ENCODE assay signal across 8 cellular contexts in the genomic region with DNA sequence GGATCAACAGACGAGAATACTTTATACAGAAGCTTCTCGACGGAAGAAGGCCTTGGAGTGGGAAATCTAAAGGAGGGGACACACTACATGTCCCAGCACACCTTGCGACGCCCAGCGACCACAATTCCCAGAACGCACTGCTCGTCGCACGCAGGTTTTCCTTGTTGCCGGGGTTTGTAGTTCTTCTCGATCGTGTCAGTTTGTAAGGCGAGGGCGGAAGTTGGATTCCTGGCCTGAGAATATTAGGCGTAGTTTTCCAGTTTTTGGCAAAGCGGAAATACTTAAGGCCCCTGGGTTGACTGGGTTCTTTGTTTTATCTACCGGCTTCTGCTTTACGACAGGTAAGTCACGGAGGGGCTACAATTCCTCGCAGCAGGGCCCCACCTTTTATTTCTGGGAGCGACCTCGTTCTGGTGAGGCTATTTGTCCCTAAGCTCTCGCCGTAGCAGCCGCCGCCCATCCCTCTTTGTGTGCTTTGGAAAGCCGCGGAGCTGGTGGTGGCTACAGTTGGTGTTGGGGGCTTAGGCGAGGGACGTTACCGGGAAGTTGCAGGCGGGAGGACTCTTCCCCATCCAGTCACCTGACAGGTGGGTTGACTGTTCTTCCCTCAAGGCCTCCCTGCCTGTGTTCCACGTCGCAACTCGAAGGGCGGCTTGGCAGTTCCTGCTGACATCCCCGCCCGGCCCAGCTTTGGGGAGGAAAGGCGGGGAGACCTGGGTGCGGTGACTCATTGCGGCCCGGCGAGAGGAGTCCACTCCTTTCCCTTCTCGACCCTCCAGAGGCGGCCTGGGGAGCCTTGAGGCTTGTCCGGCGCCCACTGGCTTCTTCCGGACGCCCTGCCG. TPM values are rescaled to one million over a fixed set of nuclear protein-coding genes. Genes with fewer than 3 reads are reported as not detected.
DNase-seq lines count a peak whose midpoint lies in the region; ATAC-seq and TF ChIP-seq lines count a peak whose summit lies in the region.

A gene (plus strand): TSS at position 183 of the 842 bp plus-strand sequence. CDS start 2,687 bp downstream, outside the sequence.

- H3K27ac Mint-ChIP-seq in CD4-positive, alpha-beta T cell: peak within 1 kb of the TSS; percentile 82
- H3K27ac Mint-ChIP-seq in activated CD8-positive, alpha-beta T cell treated with anti-CD3 and anti-CD28 coated beads for 36 hours: peak within 1 kb of the TSS; percentile 88

- ATAC-seq in CD4-positive, alpha-beta T cell (ENCODE audit: poor library complexity): peak; percentile 81
- ATAC-seq in GM19397 (IDR thresholded peaks at IDR 0.05; ENCODE audit: unreplicated experiment) (peak; percentile 90), HG03575 (IDR thresholded peaks at IDR 0.05; ENCODE audit: extremely low read depth, insufficient number of reproducible peaks, low FRiP score, unreplicated experiment) (peak; percentile 39)
- ATAC-seq in activated CD8-positive, alpha-beta T cell treated with anti-CD3 and anti-CD28 coated beads for 36 hours: peak; percentile 85

- H3K36me3 Mint-ChIP-seq in CD4-positive, alpha-beta T cell (ENCODE audit: low read depth): peaks cover 41% of the 10 kb centered on the region
- peaks cover 8% of the 10 kb centered on the region for H3K36me3 Mint-ChIP-seq in activated CD8-positive, alpha-beta T cell treated with anti-CD3 and anti-CD28 coated beads for 36 hours (ENCODE audit: low read depth)

- 0% methylated on average over 42 to 46 of the region's 51 CpGs for WGBS in lower leg skin, 2 donors

- H3K9me3 ChIP-seq in CD4-positive, alpha-beta T cell (ENCODE audit: control insufficient read depth, low read length): no peaks in the 10 kb centered on the region

- peak; percentile 44 to 68 (median 54) for DNase-seq in CD4-positive, alpha-beta T cell
- DNase-seq in NCI-H82 treated with DMSO at 0.1 percent for 48 hours (lab: John Stamatoyannopoulos, UW; ENCODE audit: unreplicated experiment) (peak; percentile 93), ecto neural progenitor cell (ENCODE audit: low spot score) (peak; percentile 92), lower leg skin (ENCODE audit: low spot score in 2 of 2) (peak; percentile 93 to 98)
- peak; percentile 83 for DNase-seq in activated CD8-positive, alpha-beta T cell treated with anti-CD3 and anti-CD28 coated beads for 36 hours
- peak; percentile 66 to 73 for DNase-seq in stimulated activated CD4-positive, alpha-beta T cell treated with anti-CD3 and anti-CD28 coated beads, Interleukin-4, amount 100 ng/mL, for 48 hours (ENCODE audit: low read depth in 2 of 2)

- no peaks in the 10 kb centered on the region for H3K9me3 Mint-ChIP-seq in CD4-positive, alpha-beta T cell
- no peaks in the 10 kb centered on the region for H3K9me3 Mint-ChIP-seq in activated CD8-positive, alpha-beta T cell treated with anti-CD3 and anti-CD28 coated beads for 36 hours

- intact Hi-C loops in CD4-positive, alpha-beta T cell (cut with DNase I, micrococcal nuclease): loop anchor here in 1 of 2 experiments (5.0 to 10.0 kb wide), 4 partner anchors 235 to 867 kb away; a partner anchor contains a TSS
- intact Hi-C loops in activated CD8-positive, alpha-beta T cell treated with anti-CD3 and anti-CD28 coated beads for 36 hours (cut with micrococcal nuclease): loop anchor here (2.0 kb wide), 1 partner anchor 21 kb away; no protein-coding TSS in a partner anchor
- intact Hi-C loops in lower leg skin (cut with DNase I; ENCODE audit: low total_unique reads): no loop called here

- TF ChIP-seq POLR2A in lower leg skin (IDR thresholded peaks at IDR 0.05): no peak

- H3K27ac ChIP-seq in CD4-positive, alpha-beta T cell (ENCODE audit: low read depth, low read length): peak within 1 kb of the TSS; percentile 52

- no peaks in the 10 kb centered on the region for H3K27me3 Mint-ChIP-seq in CD4-positive, alpha-beta T cell
- no peaks in the 10 kb centered on the region for H3K27me3 Mint-ChIP-seq in activated CD8-positive, alpha-beta T cell treated with anti-CD3 and anti-CD28 coated beads for 36 hours

- CTCF ChIA-PET in CD4-positive, alpha-beta T cell (lab: Charles Lee): interaction anchor here (0.6 to 2.4 kb wide), 3 partner anchors 10 to 759 kb away, joined by 3 to 6 read pairs (median 4); a partner anchor contains a TSS
- CTCF ChIA-PET in activated CD8-positive, alpha-beta T cell treated with anti-CD3 and anti-CD28 coated beads for 36 hours (lab: Charles Lee): interaction anchor here (0.9 to 3.5 kb wide), 8 partner anchors 8 to 440 kb away, joined by 3 to 17 read pairs (median 4); no protein-coding TSS in a partner anchor

- POLR2A ChIA-PET in CD4-positive, alpha-beta T cell (lab: Charles Lee): interaction anchor here (0.6 to 1.8 kb wide), 8 partner anchors 12 to 775 kb away, joined by 3 to 6 read pairs (median 3); a partner anchor contains a TSS
- POLR2A ChIA-PET in activated CD8-positive, alpha-beta T cell treated with anti-CD3 and anti-CD28 coated beads for 36 hours (lab: Charles Lee): no interaction called here

- peak within 1 kb of the TSS; percentile 94 for H3K4me3 ChIP-seq in lower leg skin (ENCODE audit: low read depth, poor library complexity, severe bottlenecking)

- H3K4me1 Mint-ChIP-seq in CD4-positive, alpha-beta T cell (ENCODE audit: low read depth): peaks cover 36% of the 10 kb centered on the region
- peaks cover 17% of the 10 kb centered on the region for H3K4me1 Mint-ChIP-seq in activated CD8-positive, alpha-beta T cell treated with anti-CD3 and anti-CD28 coated beads for 36 hours (ENCODE audit: low read depth)

- TF ChIP-seq CTCF in CD4-positive, alpha-beta T cell (IDR thresholded peaks at IDR 0.05): no peak
- TF ChIP-seq CTCF in activated CD8-positive, alpha-beta T cell treated with anti-CD3 and anti-CD28 coated beads for 36 hours (IDR thresholded peaks at IDR 0.05): no peak
- TF ChIP-seq CTCF in lower leg skin (IDR thresholded peaks at IDR 0.05): no peak

- no peaks in the 10 kb centered on the region for H3K27me3 ChIP-seq in CD4-positive, alpha-beta T cell (ENCODE audit: control insufficient read depth, insufficient read depth, low read length)

- H3K4me3 Mint-ChIP-seq in CD4-positive, alpha-beta T cell: peak within 1 kb of the TSS; percentile 96
- H3K4me3 Mint-ChIP-seq in activated CD8-positive, alpha-beta T cell treated with anti-CD3 and anti-CD28 coated beads for 36 hours: peak within 1 kb of the TSS; percentile 89

RNA-seq across cellular contexts. Expression of the gene that starts here (rescaled TPM):
- total RNA-seq in CD4-positive, alpha-beta T cell: 10 to 100 TPM; 10.5 to 11.6 TPM
- 10 to 100 TPM; 39.9 to 40.0 TPM for total RNA-seq in activated CD8-positive, alpha-beta T cell treated with anti-CD3 and anti-CD28 coated beads for 36 hours
- total RNA-seq in lower leg skin: 10 to 100 TPM; 74.8 to 87.8 (median 80.0) TPM

Comparison
In these comparisons a context has a peak if more than half of its experiments do, and no peak if none do; other contexts are left out.
1. Peak in every context shown above with its lines: DNase-seq, ATAC-seq, H3K4me3 ChIP-seq and H3K27ac ChIP-seq.
2. ATAC-seq: peak in every context shown above with its lines; median percentile 90 in GM19397; 85 in activated CD8-positive, alpha-beta T cell treated with anti-CD3 and anti-CD28 coated beads for 36 hours; 81 in CD4-positive, alpha-beta T cell; 39 in HG03575.